1 cellular context compared by ENCODE assay signal in the genomic region with DNA sequence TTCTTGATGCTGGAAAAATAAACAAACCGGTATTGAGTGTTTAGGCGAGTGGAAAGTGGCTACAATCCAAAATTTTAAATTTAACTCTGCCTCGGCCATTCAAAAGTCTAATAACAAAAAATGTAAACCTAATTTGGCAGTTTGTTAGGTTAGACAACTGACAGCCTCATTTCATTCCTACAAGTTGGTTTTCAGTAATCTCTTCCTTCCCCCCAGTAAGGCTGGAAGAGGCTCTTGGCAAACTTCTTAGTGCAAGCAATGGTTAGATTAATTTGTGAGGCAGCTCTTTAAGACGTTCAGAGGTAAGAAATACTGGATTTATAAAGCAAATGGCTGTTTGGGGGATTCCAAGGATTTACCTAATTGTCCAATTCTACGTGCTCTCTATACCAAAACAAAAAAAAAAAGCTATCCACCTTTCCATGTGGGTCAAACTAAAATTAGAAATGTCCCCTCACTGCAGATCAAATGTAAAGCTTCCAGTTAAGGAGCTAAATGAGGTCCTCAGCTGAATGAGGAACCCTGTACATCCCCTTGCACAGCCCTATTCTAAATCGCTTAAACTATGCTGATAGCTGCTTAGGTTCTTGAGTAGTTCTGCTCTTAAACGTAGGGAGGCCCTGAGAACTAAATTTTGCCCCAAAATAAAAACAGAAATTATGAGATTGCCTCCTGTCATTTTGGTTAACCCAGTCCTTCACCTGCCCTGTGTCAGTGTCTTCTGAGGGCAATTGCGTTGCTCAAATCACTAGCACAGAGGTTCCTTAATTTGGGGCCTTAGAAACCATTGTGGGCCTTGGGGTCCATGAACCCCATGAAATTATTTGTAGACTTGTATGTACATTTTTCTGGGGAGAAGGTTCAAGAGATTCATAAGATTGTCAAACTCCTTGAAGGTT.
TF ChIP-seq lines count a peak whose summit lies in the region.

No MANE protein-coding gene starts in this region.

TF ChIP-seq in SK-N-SH, 30 proteins besides CTCF, POLR2A, EP300 and RAD21 (continued from another document):
- TF ChIP-seq, protein P1, sequence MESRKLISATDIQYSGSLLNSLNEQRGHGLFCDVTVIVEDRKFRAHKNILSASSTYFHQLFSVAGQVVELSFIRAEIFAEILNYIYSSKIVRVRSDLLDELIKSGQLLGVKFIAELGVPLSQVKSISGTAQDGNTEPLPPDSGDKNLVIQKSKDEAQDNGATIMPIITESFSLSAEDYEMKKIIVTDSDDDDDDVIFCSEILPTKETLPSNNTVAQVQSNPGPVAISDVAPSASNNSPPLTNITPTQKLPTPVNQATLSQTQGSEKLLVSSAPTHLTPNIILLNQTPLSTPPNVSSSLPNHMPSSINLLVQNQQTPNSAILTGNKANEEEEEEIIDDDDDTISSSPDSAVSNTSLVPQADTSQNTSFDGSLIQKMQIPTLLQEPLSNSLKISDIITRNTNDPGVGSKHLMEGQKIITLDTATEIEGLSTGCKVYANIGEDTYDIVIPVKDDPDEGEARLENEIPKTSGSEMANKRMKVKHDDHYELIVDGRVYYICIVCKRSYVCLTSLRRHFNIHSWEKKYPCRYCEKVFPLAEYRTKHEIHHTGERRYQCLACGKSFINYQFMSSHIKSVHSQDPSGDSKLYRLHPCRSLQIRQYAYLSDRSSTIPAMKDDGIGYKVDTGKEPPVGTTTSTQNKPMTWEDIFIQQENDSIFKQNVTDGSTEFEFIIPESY (IDR thresholded peaks at IDR 0.05; ENCODE audit: borderline replicate concordance, low read depth): no peak
- TF ChIP-seq ELF1 (IDR thresholded peaks at IDR 0.05): no peak
- TF ChIP-seq RFX5 (IDR thresholded peaks at IDR 0.05; ENCODE audit: low read length): no peak
- no peak for TF ChIP-seq POLR2AphosphoS5 (IDR thresholded peaks at IDR 0.05; ENCODE audit: low read depth, low read length)
- TF ChIP-seq TEAD4 (IDR thresholded peaks at IDR 0.05; ENCODE audit: borderline replicate concordance, insufficient read depth): no peak
- TF ChIP-seq JUND (IDR thresholded peaks at IDR 0.05): no peak
- TF ChIP-seq EZH2phosphoT487 (IDR thresholded peaks at IDR 0.05; ENCODE audit: borderline replicate concordance, low read depth): no peak
- no peak for TF ChIP-seq SIN3A (IDR thresholded peaks at IDR 0.05; ENCODE audit: borderline replicate concordance, low read depth, low read length)
- no peak for TF ChIP-seq IRF3 (IDR thresholded peaks at IDR 0.05; ENCODE audit: low read depth, low read length)
- TF ChIP-seq RXRA (IDR thresholded peaks at IDR 0.05; ENCODE audit: borderline replicate concordance, low read depth): no peak
- TF ChIP-seq SMC3 (IDR thresholded peaks at IDR 0.05; ENCODE audit: low read depth, low read length): no peak
